9 cellular contexts compared by ENCODE assay signal in genomic region chr11:124724854-124725718, GRCh38. TPM values are rescaled to one million over a fixed set of nuclear protein-coding genes. Genes with fewer than 3 reads are reported as not detected.
DNase-seq lines count a peak whose midpoint lies in the region; ATAC-seq, FAIRE-seq and TF ChIP-seq lines count a peak whose summit lies in the region.
"Had no signal": no experiment of that assay in that cellular context is flagged by ENCODE, and none has a peak within 500 bp of the region (broad histone marks: within the 10 kb centered on the region; RNA-seq: fewer than 3 reads in every experiment).

No MANE protein-coding gene starts in this region.

- peaks cover 57% of the 10 kb centered on the region for H3K4me1 ChIP-seq in DOHH2 (ENCODE audit: control insufficient read depth, low read length)
- H3K4me1 ChIP-seq in keratinocyte (ENCODE audit: control insufficient read depth, extremely low read depth, insufficient read depth, low read length): peaks cover 12% of the 10 kb centered on the region
- H3K4me1 ChIP-seq: parathyroid adenoma had no signal

- H3K27me3 Mint-ChIP-seq in activated T-cell treated with anti-CD3 and anti-CD28 coated beads, Interleukin-2, amount 50 U/mL, for 24 hours: peaks cover 34% of the 10 kb centered on the region

- no peak for FAIRE-seq in keratinocyte (lab: Jason Lieb, UNC)

- no peaks in the 10 kb centered on the region for H3K9me3 ChIP-seq in DOHH2 (ENCODE audit: control insufficient read depth, insufficient read depth, low read length)
- H3K9me3 ChIP-seq in keratinocyte (ENCODE audit: control insufficient read depth, low read depth, low read length): no peaks in the 10 kb centered on the region

- no peaks in the 10 kb centered on the region for H3K9me2 ChIP-seq in DOHH2 (replicated peaks; ENCODE audit: control insufficient read depth, low read length)

- H2AFZ ChIP-seq in keratinocyte (ENCODE audit: control insufficient read depth, low read length): peak overlapping the region; percentile 75
- H2AFZ ChIP-seq: parathyroid adenoma had no signal

- H3K36me3 ChIP-seq in DOHH2 (ENCODE audit: control insufficient read depth, low read length) (no peaks in the 10 kb centered on the region), keratinocyte (ENCODE audit: control insufficient read depth in 2 of 2, extremely low read depth in 1 of 2, insufficient read depth in 2 of 2, low read length in 2 of 2) (no peaks in the 10 kb centered on the region)

- H3K4me2 ChIP-seq in DOHH2 (ENCODE audit: low read length): peak overlapping the region; percentile 86
- peak overlapping the region; percentile 61 for H3K4me2 ChIP-seq in keratinocyte (ENCODE audit: control insufficient read depth, extremely low read depth, insufficient read depth, low read depth, low read length)

- H3K4me1 Mint-ChIP-seq in activated T-cell treated with anti-CD3 and anti-CD28 coated beads, Interleukin-2, amount 50 U/mL, for 24 hours (ENCODE audit: low read depth): peaks cover 13% of the 10 kb centered on the region

- H3K27me3 ChIP-seq in DOHH2 (ENCODE audit: control insufficient read depth, low read length) (peaks cover 2% of the 10 kb centered on the region; the same call in 1 of the 2 replicates), keratinocyte (ENCODE audit: control insufficient read depth, extremely low read depth, insufficient read depth, low read length) (peaks cover 32% of the 10 kb centered on the region)

- no peak overlapping the region for H3K27ac Mint-ChIP-seq in activated T-cell treated with anti-CD3 and anti-CD28 coated beads, Interleukin-2, amount 50 U/mL, for 24 hours

- TF ChIP-seq CTCF in DOHH2 (IDR thresholded peaks at IDR 0.05; ENCODE audit: low read depth, low read length, poor library complexity, severe bottlenecking) (no peak), keratinocyte (optimal IDR thresholded peaks at IDR 0.05 in 1 of 3, IDR thresholded peaks at IDR 0.05 in 1 of 3, conservative IDR thresholded peaks at IDR 0.05 in 1 of 3; ENCODE audit: extremely low read depth in 1 of 3, insufficient read depth in 2 of 3, low read length in 3 of 3) (no peak)

- DNase-seq in HuH-7.5 (ENCODE audit: low spot score) (peak; percentile 46), keratinocyte (ENCODE audit: low read depth, low spot score) (no peak), kidney glomerular epithelial cell (lab: John Stamatoyannopoulos, UW) (no peak), medulla oblongata (ENCODE audit: extremely low spot score) (no peak)
- DNase-seq in stimulated activated CD4-positive, alpha-beta T cell treated with anti-CD3 and anti-CD28 coated beads, Interleukin-4, amount 100 ng/mL, for 4 hours: no peak
- no peak for DNase-seq in activated T-cell treated with anti-CD3 and anti-CD28 coated beads, Interleukin-2, amount 50 U/mL, for 24 hours

- ATAC-seq in GM21528 (IDR thresholded peaks at IDR 0.05; ENCODE audit: low FRiP score, unreplicated experiment): peak; percentile 92

- no peak overlapping the region for H3K9ac ChIP-seq in keratinocyte (ENCODE audit: control insufficient read depth, extremely low read depth, insufficient read depth, low read length)
- H3K9ac ChIP-seq: parathyroid adenoma had no signal

- H4K20me1 ChIP-seq in DOHH2 (ENCODE audit: control insufficient read depth, insufficient read depth, low read depth, low read length) (no peaks in the 10 kb centered on the region), keratinocyte (ENCODE audit: control insufficient read depth, extremely low read depth, insufficient read depth, low read length) (no peaks in the 10 kb centered on the region)

- H3K4me3 ChIP-seq in DOHH2 (ENCODE audit: low read length) (peak overlapping the region; percentile 63), keratinocyte (ENCODE audit: control insufficient read depth in 2 of 3, extremely low read depth in 1 of 3, insufficient read depth in 2 of 3, low read depth in 1 of 3, low read length in 3 of 3) (peak overlapping the region in 1 of 3 experiments; percentile 9)

- no peak overlapping the region for H3K4me3 Mint-ChIP-seq in activated T-cell treated with anti-CD3 and anti-CD28 coated beads, Interleukin-2, amount 50 U/mL, for 24 hours

- H3K79me2 ChIP-seq in DOHH2 (ENCODE audit: control insufficient read depth, low read length): no peaks in the 10 kb centered on the region
- no peaks in the 10 kb centered on the region for H3K79me2 ChIP-seq in keratinocyte (ENCODE audit: control insufficient read depth, insufficient read depth, low read length)
- H3K79me2 ChIP-seq: parathyroid adenoma had no signal

- no peaks in the 10 kb centered on the region for H3K9me3 Mint-ChIP-seq in activated T-cell treated with anti-CD3 and anti-CD28 coated beads, Interleukin-2, amount 50 U/mL, for 24 hours

- H3K27ac ChIP-seq in DOHH2 (ENCODE audit: low read depth, low read length) (peak overlapping the region; percentile 41), keratinocyte (ENCODE audit: control insufficient read depth, insufficient read depth, low read length) (no peak overlapping the region)
- H3K27ac ChIP-seq: parathyroid adenoma had no signal

- H3F3A ChIP-seq in DOHH2 (ENCODE audit: control insufficient read depth, insufficient read depth): no peaks in the 10 kb centered on the region

- H3K36me3 Mint-ChIP-seq in activated T-cell treated with anti-CD3 and anti-CD28 coated beads, Interleukin-2, amount 50 U/mL, for 24 hours (ENCODE audit: low read depth): no peaks in the 10 kb centered on the region

- H3K9me1 ChIP-seq in keratinocyte (ENCODE audit: control insufficient read depth, extremely low read depth, insufficient read depth, low read length): peaks cover 4% of the 10 kb centered on the region

- dilution Hi-C loops in keratinocyte (cut with MboI; ENCODE audit: extremely low pct_ligation_motif_present, low sequenced_read_pairs): no loop called here

RNA-seq across cellular contexts. Expression of gene NRGN, which starts 14.7 kb away (rescaled TPM):
- polyA plus RNA-seq in keratinocyte: 0.37 to 3.3 TPM (median 0.97 TPM) in 3 replicates
- polyA plus RNA-seq in keratinocyte (2011; ENCODE audit: low read depth): not detected
- polyA plus RNA-seq in keratinocyte (2011; cell fraction: cytosol; rRNA removed): 0.50 and 0.88 TPM in 2 replicates
- 0.22 and 1.0 TPM in 2 replicates for polyA plus RNA-seq in keratinocyte (2011; cell fraction: nucleus; rRNA removed)
- 4.0 TPM in 1 of 2 replicates, not detected in the other for polyA plus RNA-seq in keratinocyte (2012; ENCODE audit: low replicate concordance)
- 0.33 to 2.0 TPM (median 0.99 TPM) in 3 replicates for polyA minus RNA-seq in keratinocyte
- not detected for polyA minus RNA-seq in keratinocyte (2011; cell fraction: cytosol; rRNA and poly(A)+ RNA removed)
- not detected in 2 replicates for polyA minus RNA-seq in keratinocyte (2011; cell fraction: nucleus; rRNA and poly(A)+ RNA removed)

RNA-seq across cellular contexts. Expression of gene VSIG2, which starts 27.0 kb away (rescaled TPM):
- polyA plus RNA-seq in keratinocyte: 0.08 TPM in 1 of 3 replicates, not detected in the others
- polyA plus RNA-seq in keratinocyte (2011; ENCODE audit: low read depth): not detected
- polyA plus RNA-seq in keratinocyte (2011; cell fraction: cytosol; rRNA removed): not detected in 2 replicates
- not detected in 2 replicates for polyA plus RNA-seq in keratinocyte (2011; cell fraction: nucleus; rRNA removed)
- polyA plus RNA-seq in keratinocyte (2012; ENCODE audit: low replicate concordance): not detected in 2 replicates
- polyA minus RNA-seq in keratinocyte: not detected in 3 replicates
- not detected for polyA minus RNA-seq in keratinocyte (2011; cell fraction: cytosol; rRNA and poly(A)+ RNA removed)
- polyA minus RNA-seq in keratinocyte (2011; cell fraction: nucleus; rRNA and poly(A)+ RNA removed): not detected in 2 replicates

RNA-seq across cellular contexts. Expression of gene ESAM, which starts 37.0 kb away (rescaled TPM):
- 0.04 TPM in 2 of 3 replicates, not detected in the other for polyA plus RNA-seq in keratinocyte
- polyA plus RNA-seq in keratinocyte (2011; ENCODE audit: low read depth): not detected
- not detected in 2 replicates for polyA plus RNA-seq in keratinocyte (2011; cell fraction: cytosol; rRNA removed)
- polyA plus RNA-seq in keratinocyte (2011; cell fraction: nucleus; rRNA removed): 0.25 and 0.41 TPM in 2 replicates
- polyA plus RNA-seq in keratinocyte (2012; ENCODE audit: low replicate concordance): not detected in 2 replicates
- not detected in 3 replicates for polyA minus RNA-seq in keratinocyte
- polyA minus RNA-seq in keratinocyte (2011; cell fraction: cytosol; rRNA and poly(A)+ RNA removed): not detected
- 0.31 TPM in 1 of 2 replicates, not detected in the other for polyA minus RNA-seq in keratinocyte (2011; cell fraction: nucleus; rRNA and poly(A)+ RNA removed)

RNA-seq across cellular contexts. Expression of gene SPA17, which starts 51.4 kb away (rescaled TPM):
- 10.0 to 19.5 TPM (median 16.8 TPM) in 3 replicates for polyA plus RNA-seq in keratinocyte
- polyA plus RNA-seq in keratinocyte (2011; ENCODE audit: low read depth): 6.7 TPM
- polyA plus RNA-seq in keratinocyte (2011; cell fraction: cytosol; rRNA removed): 10.2 and 15.6 TPM in 2 replicates
- 4.3 and 6.4 TPM in 2 replicates for polyA plus RNA-seq in keratinocyte (2011; cell fraction: nucleus; rRNA removed)
- 5.2 and 15.8 TPM in 2 replicates for polyA plus RNA-seq in keratinocyte (2012; ENCODE audit: low replicate concordance)
- polyA minus RNA-seq in keratinocyte: 4.4 to 5.2 TPM (median 4.7 TPM) in 3 replicates
- polyA minus RNA-seq in keratinocyte (2011; cell fraction: cytosol; rRNA and poly(A)+ RNA removed): 10.6 TPM
- polyA minus RNA-seq in keratinocyte (2011; cell fraction: nucleus; rRNA and poly(A)+ RNA removed): 1.7 and 8.4 TPM in 2 replicates

RNA-seq across cellular contexts. Expression of gene SIAE, which starts 51.5 kb away (rescaled TPM):
- 16.2 to 44.7 TPM (median 26.6 TPM) in 3 replicates for polyA plus RNA-seq in keratinocyte
- 16.2 TPM for polyA plus RNA-seq in keratinocyte (2011; ENCODE audit: low read depth)
- 11.7 and 16.2 TPM in 2 replicates for polyA plus RNA-seq in keratinocyte (2011; cell fraction: cytosol; rRNA removed)
- 60.9 and 62.6 TPM in 2 replicates for polyA plus RNA-seq in keratinocyte (2011; cell fraction: nucleus; rRNA removed)
- 9.3 and 14.4 TPM in 2 replicates for polyA plus RNA-seq in keratinocyte (2012; ENCODE audit: low replicate concordance)
- 9.7 to 30.1 TPM (median 21.6 TPM) in 3 replicates for polyA minus RNA-seq in keratinocyte
- 7.1 TPM for polyA minus RNA-seq in keratinocyte (2011; cell fraction: cytosol; rRNA and poly(A)+ RNA removed)
- polyA minus RNA-seq in keratinocyte (2011; cell fraction: nucleus; rRNA and poly(A)+ RNA removed): 20.3 and 50.3 TPM in 2 replicates
